Comparison of ENCODE assay signal across 1 cellular context in the genomic region with DNA sequence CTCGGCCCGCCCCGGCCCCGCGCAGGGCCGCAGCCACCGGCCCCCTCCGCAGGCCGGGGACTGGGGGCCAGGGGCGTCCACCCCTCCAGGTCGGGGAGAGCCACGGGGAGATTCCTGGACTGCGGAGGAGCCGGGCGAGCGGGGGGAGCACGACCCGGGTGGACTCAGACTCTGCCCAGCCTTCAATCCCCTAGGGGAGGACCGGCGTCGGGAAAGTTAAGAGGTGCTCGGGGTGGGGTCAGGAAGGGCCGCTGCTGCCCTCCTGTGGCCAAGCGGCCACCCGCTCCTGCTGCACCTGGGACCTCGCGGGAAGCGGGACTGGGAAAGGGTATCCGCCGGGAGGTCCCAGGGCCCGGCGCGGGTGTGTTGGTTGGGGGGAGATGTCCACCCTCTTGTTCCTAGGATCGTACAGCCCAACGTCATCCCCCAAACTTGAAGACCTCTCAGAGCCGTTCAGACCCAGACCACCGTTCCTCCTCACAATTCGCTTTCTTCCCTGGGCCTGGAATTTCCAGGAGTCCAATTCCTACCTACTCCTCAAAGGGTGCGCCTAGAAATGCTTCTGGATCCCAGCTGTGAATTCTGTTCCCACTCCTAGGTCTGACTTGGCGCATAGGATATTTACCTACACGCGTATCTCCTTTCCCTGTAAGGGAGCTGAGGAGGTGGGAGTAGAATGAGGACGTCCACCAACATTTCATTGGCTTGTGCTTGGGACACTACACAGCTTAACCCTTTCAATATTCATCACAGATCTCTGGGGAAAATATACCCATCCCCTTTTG.
TF ChIP-seq lines count a peak whose summit lies in the region.

No MANE protein-coding gene starts in this region.

TF ChIP-seq in K562, 482 proteins besides CTCF, POLR2A, EP300 and RAD21 (continued from another document and continues in another):
- TF ChIP-seq ZNF143 (CRISPR knock-in tag; IDR thresholded peaks at IDR 0.05), result no peak
- TF ChIP-seq ZNF408 (CRISPR knock-in tag; IDR thresholded peaks at IDR 0.05; ENCODE audit: low read depth), result no peak
- TF ChIP-seq, protein P1, sequence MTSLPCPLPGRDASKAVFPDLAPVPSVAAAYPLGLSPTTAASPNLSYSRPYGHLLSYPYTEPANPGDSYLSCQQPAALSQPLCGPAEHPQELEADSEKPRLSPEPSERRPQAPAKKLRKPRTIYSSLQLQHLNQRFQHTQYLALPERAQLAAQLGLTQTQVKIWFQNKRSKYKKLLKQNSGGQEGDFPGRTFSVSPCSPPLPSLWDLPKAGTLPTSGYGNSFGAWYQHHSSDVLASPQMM (CRISPR knock-in tag; IDR thresholded peaks at IDR 0.05), result no peak
- peak; percentile 52 for TF ChIP-seq ATF7 (IDR thresholded peaks at IDR 0.05)
- no peak for TF ChIP-seq ZC3H4 (CRISPR knock-in tag; IDR thresholded peaks at IDR 0.05; ENCODE audit: borderline replicate concordance)
- TF ChIP-seq, protein P2, sequence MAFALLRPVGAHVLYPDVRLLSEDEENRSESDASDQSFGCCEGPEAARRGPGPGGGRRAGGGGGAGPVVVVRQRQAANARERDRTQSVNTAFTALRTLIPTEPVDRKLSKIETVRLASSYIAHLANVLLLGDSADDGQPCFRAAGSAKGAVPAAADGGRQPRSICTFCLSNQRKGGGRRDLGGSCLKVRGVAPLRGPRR (CRISPR knock-in tag; IDR thresholded peaks at IDR 0.05), result no peak
- TF ChIP-seq CCAR2 (IDR thresholded peaks at IDR 0.05; ENCODE audit: low read depth, low read length), result no peak
- TF ChIP-seq CEBPG (CRISPR knock-in tag; IDR thresholded peaks at IDR 0.05), result no peak
- TF ChIP-seq CEBPG (tag; conservative IDR thresholded peaks at IDR 0.05 in 1 of 2, IDR thresholded peaks at IDR 0.05 in 1 of 2), result no peak
- TF ChIP-seq, protein P3, sequence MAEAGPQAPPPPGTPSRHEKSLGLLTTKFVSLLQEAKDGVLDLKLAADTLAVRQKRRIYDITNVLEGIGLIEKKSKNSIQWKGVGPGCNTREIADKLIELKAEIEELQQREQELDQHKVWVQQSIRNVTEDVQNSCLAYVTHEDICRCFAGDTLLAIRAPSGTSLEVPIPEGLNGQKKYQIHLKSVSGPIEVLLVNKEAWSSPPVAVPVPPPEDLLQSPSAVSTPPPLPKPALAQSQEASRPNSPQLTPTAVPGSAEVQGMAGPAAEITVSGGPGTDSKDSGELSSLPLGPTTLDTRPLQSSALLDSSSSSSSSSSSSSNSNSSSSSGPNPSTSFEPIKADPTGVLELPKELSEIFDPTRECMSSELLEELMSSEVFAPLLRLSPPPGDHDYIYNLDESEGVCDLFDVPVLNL (CRISPR knock-in tag; IDR thresholded peaks at IDR 0.05; ENCODE audit: low read depth), result no peak
- TF ChIP-seq HDAC2 (IDR thresholded peaks at IDR 0.05), result no peak
- TF ChIP-seq TRIM24 (IDR thresholded peaks at IDR 0.05), result no peak
- TF ChIP-seq SMARCA5 (IDR thresholded peaks at IDR 0.05), result no peak
- TF ChIP-seq, protein P4, sequence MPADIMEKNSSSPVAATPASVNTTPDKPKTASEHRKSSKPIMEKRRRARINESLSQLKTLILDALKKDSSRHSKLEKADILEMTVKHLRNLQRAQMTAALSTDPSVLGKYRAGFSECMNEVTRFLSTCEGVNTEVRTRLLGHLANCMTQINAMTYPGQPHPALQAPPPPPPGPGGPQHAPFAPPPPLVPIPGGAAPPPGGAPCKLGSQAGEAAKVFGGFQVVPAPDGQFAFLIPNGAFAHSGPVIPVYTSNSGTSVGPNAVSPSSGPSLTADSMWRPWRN (IDR thresholded peaks at IDR 0.05; ENCODE audit: low read depth), result no peak
- TF ChIP-seq, protein P5, sequence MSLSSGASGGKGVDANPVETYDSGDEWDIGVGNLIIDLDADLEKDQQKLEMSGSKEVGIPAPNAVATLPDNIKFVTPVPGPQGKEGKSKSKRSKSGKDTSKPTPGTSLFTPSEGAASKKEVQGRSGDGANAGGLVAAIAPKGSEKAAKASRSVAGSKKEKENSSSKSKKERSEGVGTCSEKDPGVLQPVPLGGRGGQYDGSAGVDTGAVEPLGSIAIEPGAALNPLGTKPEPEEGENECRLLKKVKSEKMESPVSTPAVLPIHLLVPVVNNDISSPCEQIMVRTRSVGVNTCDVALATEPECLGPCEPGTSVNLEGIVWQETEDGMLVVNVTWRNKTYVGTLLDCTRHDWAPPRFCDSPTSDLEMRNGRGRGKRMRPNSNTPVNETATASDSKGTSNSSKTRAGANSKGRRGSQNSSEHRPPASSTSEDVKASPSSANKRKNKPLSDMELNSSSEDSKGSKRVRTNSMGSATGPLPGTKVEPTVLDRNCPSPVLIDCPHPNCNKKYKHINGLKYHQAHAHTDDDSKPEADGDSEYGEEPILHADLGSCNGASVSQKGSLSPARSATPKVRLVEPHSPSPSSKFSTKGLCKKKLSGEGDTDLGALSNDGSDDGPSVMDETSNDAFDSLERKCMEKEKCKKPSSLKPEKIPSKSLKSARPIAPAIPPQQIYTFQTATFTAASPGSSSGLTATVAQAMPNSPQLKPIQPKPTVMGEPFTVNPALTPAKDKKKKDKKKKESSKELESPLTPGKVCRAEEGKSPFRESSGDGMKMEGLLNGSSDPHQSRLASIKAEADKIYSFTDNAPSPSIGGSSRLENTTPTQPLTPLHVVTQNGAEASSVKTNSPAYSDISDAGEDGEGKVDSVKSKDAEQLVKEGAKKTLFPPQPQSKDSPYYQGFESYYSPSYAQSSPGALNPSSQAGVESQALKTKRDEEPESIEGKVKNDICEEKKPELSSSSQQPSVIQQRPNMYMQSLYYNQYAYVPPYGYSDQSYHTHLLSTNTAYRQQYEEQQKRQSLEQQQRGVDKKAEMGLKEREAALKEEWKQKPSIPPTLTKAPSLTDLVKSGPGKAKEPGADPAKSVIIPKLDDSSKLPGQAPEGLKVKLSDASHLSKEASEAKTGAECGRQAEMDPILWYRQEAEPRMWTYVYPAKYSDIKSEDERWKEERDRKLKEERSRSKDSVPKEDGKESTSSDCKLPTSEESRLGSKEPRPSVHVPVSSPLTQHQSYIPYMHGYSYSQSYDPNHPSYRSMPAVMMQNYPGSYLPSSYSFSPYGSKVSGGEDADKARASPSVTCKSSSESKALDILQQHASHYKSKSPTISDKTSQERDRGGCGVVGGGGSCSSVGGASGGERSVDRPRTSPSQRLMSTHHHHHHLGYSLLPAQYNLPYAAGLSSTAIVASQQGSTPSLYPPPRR (CRISPR knock-in tag; IDR thresholded peaks at IDR 0.05; ENCODE audit: borderline replicate concordance), result no peak
- TF ChIP-seq, protein P6, sequence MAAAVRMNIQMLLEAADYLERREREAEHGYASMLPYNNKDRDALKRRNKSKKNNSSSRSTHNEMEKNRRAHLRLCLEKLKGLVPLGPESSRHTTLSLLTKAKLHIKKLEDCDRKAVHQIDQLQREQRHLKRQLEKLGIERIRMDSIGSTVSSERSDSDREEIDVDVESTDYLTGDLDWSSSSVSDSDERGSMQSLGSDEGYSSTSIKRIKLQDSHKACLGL (CRISPR knock-in tag; IDR thresholded peaks at IDR 0.05; ENCODE audit: borderline replicate concordance, poor library complexity, severe bottlenecking), result no peak
- TF ChIP-seq, protein P7, sequence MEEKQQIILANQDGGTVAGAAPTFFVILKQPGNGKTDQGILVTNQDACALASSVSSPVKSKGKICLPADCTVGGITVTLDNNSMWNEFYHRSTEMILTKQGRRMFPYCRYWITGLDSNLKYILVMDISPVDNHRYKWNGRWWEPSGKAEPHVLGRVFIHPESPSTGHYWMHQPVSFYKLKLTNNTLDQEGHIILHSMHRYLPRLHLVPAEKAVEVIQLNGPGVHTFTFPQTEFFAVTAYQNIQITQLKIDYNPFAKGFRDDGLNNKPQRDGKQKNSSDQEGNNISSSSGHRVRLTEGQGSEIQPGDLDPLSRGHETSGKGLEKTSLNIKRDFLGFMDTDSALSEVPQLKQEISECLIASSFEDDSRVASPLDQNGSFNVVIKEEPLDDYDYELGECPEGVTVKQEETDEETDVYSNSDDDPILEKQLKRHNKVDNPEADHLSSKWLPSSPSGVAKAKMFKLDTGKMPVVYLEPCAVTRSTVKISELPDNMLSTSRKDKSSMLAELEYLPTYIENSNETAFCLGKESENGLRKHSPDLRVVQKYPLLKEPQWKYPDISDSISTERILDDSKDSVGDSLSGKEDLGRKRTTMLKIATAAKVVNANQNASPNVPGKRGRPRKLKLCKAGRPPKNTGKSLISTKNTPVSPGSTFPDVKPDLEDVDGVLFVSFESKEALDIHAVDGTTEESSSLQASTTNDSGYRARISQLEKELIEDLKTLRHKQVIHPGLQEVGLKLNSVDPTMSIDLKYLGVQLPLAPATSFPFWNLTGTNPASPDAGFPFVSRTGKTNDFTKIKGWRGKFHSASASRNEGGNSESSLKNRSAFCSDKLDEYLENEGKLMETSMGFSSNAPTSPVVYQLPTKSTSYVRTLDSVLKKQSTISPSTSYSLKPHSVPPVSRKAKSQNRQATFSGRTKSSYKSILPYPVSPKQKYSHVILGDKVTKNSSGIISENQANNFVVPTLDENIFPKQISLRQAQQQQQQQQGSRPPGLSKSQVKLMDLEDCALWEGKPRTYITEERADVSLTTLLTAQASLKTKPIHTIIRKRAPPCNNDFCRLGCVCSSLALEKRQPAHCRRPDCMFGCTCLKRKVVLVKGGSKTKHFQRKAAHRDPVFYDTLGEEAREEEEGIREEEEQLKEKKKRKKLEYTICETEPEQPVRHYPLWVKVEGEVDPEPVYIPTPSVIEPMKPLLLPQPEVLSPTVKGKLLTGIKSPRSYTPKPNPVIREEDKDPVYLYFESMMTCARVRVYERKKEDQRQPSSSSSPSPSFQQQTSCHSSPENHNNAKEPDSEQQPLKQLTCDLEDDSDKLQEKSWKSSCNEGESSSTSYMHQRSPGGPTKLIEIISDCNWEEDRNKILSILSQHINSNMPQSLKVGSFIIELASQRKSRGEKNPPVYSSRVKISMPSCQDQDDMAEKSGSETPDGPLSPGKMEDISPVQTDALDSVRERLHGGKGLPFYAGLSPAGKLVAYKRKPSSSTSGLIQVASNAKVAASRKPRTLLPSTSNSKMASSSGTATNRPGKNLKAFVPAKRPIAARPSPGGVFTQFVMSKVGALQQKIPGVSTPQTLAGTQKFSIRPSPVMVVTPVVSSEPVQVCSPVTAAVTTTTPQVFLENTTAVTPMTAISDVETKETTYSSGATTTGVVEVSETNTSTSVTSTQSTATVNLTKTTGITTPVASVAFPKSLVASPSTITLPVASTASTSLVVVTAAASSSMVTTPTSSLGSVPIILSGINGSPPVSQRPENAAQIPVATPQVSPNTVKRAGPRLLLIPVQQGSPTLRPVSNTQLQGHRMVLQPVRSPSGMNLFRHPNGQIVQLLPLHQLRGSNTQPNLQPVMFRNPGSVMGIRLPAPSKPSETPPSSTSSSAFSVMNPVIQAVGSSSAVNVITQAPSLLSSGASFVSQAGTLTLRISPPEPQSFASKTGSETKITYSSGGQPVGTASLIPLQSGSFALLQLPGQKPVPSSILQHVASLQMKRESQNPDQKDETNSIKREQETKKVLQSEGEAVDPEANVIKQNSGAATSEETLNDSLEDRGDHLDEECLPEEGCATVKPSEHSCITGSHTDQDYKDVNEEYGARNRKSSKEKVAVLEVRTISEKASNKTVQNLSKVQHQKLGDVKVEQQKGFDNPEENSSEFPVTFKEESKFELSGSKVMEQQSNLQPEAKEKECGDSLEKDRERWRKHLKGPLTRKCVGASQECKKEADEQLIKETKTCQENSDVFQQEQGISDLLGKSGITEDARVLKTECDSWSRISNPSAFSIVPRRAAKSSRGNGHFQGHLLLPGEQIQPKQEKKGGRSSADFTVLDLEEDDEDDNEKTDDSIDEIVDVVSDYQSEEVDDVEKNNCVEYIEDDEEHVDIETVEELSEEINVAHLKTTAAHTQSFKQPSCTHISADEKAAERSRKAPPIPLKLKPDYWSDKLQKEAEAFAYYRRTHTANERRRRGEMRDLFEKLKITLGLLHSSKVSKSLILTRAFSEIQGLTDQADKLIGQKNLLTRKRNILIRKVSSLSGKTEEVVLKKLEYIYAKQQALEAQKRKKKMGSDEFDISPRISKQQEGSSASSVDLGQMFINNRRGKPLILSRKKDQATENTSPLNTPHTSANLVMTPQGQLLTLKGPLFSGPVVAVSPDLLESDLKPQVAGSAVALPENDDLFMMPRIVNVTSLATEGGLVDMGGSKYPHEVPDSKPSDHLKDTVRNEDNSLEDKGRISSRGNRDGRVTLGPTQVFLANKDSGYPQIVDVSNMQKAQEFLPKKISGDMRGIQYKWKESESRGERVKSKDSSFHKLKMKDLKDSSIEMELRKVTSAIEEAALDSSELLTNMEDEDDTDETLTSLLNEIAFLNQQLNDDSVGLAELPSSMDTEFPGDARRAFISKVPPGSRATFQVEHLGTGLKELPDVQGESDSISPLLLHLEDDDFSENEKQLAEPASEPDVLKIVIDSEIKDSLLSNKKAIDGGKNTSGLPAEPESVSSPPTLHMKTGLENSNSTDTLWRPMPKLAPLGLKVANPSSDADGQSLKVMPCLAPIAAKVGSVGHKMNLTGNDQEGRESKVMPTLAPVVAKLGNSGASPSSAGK (IDR thresholded peaks at IDR 0.05), result no peak
- no peak for TF ChIP-seq MYBL2 (IDR thresholded peaks at IDR 0.05; ENCODE audit: low read depth)
- no peak for TF ChIP-seq MYBL2 (CRISPR knock-in tag; IDR thresholded peaks at IDR 0.05; ENCODE audit: borderline replicate concordance)
- TF ChIP-seq MTA2 (IDR thresholded peaks at IDR 0.05; ENCODE audit: low read depth), result no peak
- TF ChIP-seq, protein P8, sequence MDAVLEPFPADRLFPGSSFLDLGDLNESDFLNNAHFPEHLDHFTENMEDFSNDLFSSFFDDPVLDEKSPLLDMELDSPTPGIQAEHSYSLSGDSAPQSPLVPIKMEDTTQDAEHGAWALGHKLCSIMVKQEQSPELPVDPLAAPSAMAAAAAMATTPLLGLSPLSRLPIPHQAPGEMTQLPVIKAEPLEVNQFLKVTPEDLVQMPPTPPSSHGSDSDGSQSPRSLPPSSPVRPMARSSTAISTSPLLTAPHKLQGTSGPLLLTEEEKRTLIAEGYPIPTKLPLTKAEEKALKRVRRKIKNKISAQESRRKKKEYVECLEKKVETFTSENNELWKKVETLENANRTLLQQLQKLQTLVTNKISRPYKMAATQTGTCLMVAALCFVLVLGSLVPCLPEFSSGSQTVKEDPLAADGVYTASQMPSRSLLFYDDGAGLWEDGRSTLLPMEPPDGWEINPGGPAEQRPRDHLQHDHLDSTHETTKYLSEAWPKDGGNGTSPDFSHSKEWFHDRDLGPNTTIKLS (IDR thresholded peaks at IDR 0.05; ENCODE audit: borderline replicate concordance, low read depth), result no peak; the same call in 1 of the 2 replicates
- TF ChIP-seq, protein P9, sequence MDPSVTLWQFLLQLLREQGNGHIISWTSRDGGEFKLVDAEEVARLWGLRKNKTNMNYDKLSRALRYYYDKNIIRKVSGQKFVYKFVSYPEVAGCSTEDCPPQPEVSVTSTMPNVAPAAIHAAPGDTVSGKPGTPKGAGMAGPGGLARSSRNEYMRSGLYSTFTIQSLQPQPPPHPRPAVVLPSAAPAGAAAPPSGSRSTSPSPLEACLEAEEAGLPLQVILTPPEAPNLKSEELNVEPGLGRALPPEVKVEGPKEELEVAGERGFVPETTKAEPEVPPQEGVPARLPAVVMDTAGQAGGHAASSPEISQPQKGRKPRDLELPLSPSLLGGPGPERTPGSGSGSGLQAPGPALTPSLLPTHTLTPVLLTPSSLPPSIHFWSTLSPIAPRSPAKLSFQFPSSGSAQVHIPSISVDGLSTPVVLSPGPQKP (CRISPR knock-in tag; IDR thresholded peaks at IDR 0.05), result no peak
- no peak for TF ChIP-seq PTRF (tag; IDR thresholded peaks at IDR 0.05)
- no peak for TF ChIP-seq GTF2E2 (tag; IDR thresholded peaks at IDR 0.05)
